8 cellular contexts compared by ENCODE assay signal in genomic region chrX:53262918-53263394, GRCh38. TPM values are rescaled to one million over a fixed set of nuclear protein-coding genes. Genes with fewer than 3 reads are reported as not detected.
A peak's percentile ranks its signal among the peaks of the same experiment; 100 is the strongest.
DNase-seq lines count a peak whose midpoint lies in the region; ATAC-seq lines count a peak whose summit lies in the region.

No MANE protein-coding gene starts in this region.

- H3K36me3 Mint-ChIP-seq in activated T-cell treated with anti-CD3 and anti-CD28 coated beads, Interleukin-2, amount 50 U/mL, for 72 hours (ENCODE audit: insufficient read depth in 2 of 2), result no peaks in the 10 kb centered on the region

- H3K27me3 Mint-ChIP-seq in activated T-cell treated with anti-CD3 and anti-CD28 coated beads, Interleukin-2, amount 50 U/mL, for 72 hours (ENCODE audit: low read depth), result peaks cover 65% of the 10 kb centered on the region

- H3K27ac Mint-ChIP-seq in activated T-cell treated with anti-CD3 and anti-CD28 coated beads, Interleukin-2, amount 50 U/mL, for 72 hours, result peak overlapping the region; percentile 33

- no peaks in the 10 kb centered on the region for H3K9me3 Mint-ChIP-seq in activated T-cell treated with anti-CD3 and anti-CD28 coated beads, Interleukin-2, amount 50 U/mL, for 72 hours

- H3K4me1 Mint-ChIP-seq in activated T-cell treated with anti-CD3 and anti-CD28 coated beads, Interleukin-2, amount 50 U/mL, for 72 hours (ENCODE audit: low read depth), result peaks cover 31% of the 10 kb centered on the region

- DNase-seq in Caki2 (ENCODE audit: low read depth) (peak; percentile 46), LoVo (ENCODE audit: low spot score) (peak; percentile 45), kidney tubule cell (ENCODE audit: low spot score) (peak; percentile 95), cerebellum (ENCODE audit: low spot score) (no peak), NCI-H510A treated with DMSO at 0.1 percent for 48 hours (lab: John Stamatoyannopoulos, UW) (no peak)
- DNase-seq in activated T-cell treated with anti-CD3 and anti-CD28 coated beads, Interleukin-2, amount 50 U/mL, for 72 hours, result peak; percentile 12 to 15

- in situ Hi-C loops in Caki2 (cut with HindIII; ENCODE audit: low pct_unique_long_range_greater_than_20kb, low sequenced_read_pairs), result no loop called here

- peak overlapping the region; percentile 56 to 62 for H3K4me3 Mint-ChIP-seq in activated T-cell treated with anti-CD3 and anti-CD28 coated beads, Interleukin-2, amount 50 U/mL, for 72 hours

- ATAC-seq in activated T-cell treated with anti-CD3 and anti-CD28 coated beads, Interleukin-2, amount 50 U/mL, for 72 hours (replicated peaks in 1 of 2), result peak; percentile 40 to 51
- ATAC-seq in GM21423 (IDR thresholded peaks at IDR 0.05; ENCODE audit: unreplicated experiment) (no peak), GM21360 (IDR thresholded peaks at IDR 0.05; ENCODE audit: unreplicated experiment) (no peak)

RNA-seq across cellular contexts. Expression of gene IQSEC2, which starts 18.4 kb away (rescaled TPM):
- total RNA-seq in Caki2 (2014; rRNA removed; shearing (Covaris generic); ENCODE audit: low replicate concordance), result 7.1 and 9.9 TPM in 2 replicates
- 1 to 10 TPM in 1 of 2 donors, under 1 TPM in 1; 0.56 to 1.3 TPM for total RNA-seq in activated T-cell treated with anti-CD3 and anti-CD28 coated beads, Interleukin-2, amount 50 U/mL, for 72 hours
- total RNA-seq in cerebellum, result 10.9 TPM

RNA-seq across cellular contexts. Expression of gene KDM5C, which starts 37.9 kb away (rescaled TPM):
- total RNA-seq in Caki2 (2014; rRNA removed; shearing (Covaris generic); ENCODE audit: low replicate concordance), result 64.8 and 144 TPM in 2 replicates
- total RNA-seq in activated T-cell treated with anti-CD3 and anti-CD28 coated beads, Interleukin-2, amount 50 U/mL, for 72 hours, result 100 to 1,000 TPM; 105 to 151 TPM
- total RNA-seq in cerebellum, result 105 TPM

Comparison
In these comparisons a context has a peak if more than half of its experiments do, and no peak if none do; other contexts are left out.
1. DNase-seq: peak in Caki2 (single experiment), LoVo (single experiment), activated T-cell treated with anti-CD3 and anti-CD28 coated beads, Interleukin-2, amount 50 U/mL, for 72 hours (2 of 2) and kidney tubule cell (single experiment); none in cerebellum (single experiment) and NCI-H510A treated with DMSO at 0.1 percent for 48 hours (single experiment).
2. ATAC-seq: peak in activated T-cell treated with anti-CD3 and anti-CD28 coated beads, Interleukin-2, amount 50 U/mL, for 72 hours (2 of 2); none in GM21423 (single experiment) and GM21360 (single experiment).